In the genomic region with DNA sequence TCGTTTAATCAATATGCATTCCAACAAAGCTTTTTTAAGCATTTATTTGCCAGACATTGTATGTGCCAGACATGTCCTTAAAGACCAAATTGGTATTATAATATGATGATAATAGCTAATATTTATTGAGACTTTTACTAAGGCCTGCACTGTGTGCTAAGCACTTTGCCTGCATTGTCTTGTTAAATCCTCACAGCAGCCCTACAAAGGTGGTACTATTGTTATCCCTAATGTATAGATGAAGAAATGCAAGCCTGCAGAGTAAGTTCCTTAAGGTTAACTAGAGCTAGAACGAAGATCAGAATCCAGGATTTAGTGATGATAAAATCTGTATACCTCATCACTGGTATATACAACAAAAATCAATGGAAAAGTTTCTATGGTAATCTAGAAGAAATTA, we compare ENCODE assay signal across 1 cellular context.
A peak's percentile ranks its signal among the peaks of the same experiment; 100 is the strongest.
TF ChIP-seq lines count a peak whose summit lies in the region.

No MANE protein-coding gene starts in this region.

TF ChIP-seq in WTC11, 78 proteins besides CTCF, POLR2A, EP300 and RAD21 (continued from another document):
- TF ChIP-seq, protein P1, sequence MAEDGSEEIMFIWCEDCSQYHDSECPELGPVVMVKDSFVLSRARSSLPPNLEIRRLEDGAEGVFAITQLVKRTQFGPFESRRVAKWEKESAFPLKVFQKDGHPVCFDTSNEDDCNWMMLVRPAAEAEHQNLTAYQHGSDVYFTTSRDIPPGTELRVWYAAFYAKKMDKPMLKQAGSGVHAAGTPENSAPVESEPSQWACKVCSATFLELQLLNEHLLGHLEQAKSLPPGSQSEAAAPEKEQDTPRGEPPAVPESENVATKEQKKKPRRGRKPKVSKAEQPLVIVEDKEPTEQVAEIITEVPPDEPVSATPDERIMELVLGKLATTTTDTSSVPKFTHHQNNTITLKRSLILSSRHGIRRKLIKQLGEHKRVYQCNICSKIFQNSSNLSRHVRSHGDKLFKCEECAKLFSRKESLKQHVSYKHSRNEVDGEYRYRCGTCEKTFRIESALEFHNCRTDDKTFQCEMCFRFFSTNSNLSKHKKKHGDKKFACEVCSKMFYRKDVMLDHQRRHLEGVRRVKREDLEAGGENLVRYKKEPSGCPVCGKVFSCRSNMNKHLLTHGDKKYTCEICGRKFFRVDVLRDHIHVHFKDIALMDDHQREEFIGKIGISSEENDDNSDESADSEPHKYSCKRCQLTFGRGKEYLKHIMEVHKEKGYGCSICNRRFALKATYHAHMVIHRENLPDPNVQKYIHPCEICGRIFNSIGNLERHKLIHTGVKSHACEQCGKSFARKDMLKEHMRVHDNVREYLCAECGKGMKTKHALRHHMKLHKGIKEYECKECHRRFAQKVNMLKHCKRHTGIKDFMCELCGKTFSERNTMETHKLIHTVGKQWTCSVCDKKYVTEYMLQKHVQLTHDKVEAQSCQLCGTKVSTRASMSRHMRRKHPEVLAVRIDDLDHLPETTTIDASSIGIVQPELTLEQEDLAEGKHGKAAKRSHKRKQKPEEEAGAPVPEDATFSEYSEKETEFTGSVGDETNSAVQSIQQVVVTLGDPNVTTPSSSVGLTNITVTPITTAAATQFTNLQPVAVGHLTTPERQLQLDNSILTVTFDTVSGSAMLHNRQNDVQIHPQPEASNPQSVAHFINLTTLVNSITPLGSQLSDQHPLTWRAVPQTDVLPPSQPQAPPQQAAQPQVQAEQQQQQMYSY (CRISPR knock-in tag; IDR thresholded peaks at IDR 0.05) = 0 out of 2 replicates have a peak, but pooled peaks have one; percentile 6
